32 cellular contexts compared by ENCODE assay signal in genomic region chr2:69047625-69048145, GRCh38. TPM values are rescaled to one million over a fixed set of nuclear protein-coding genes. Genes with fewer than 3 reads are reported as not detected.
"Had no signal": no experiment of that assay in that cellular context is flagged by ENCODE, and none has a peak within 500 bp of the region (broad histone marks: within the 10 kb centered on the region; RNA-seq: fewer than 3 reads in every experiment).

No MANE protein-coding gene starts in this region.

- H3K4me1 ChIP-seq: Peyer's patch had no signal

- H3K27me3 ChIP-seq: cardiac muscle cell, Peyer's patch, SJSA1 had no signal

- DNase-seq: activated CD4-positive, alpha-beta memory T cell treated with anti-CD3 and anti-CD28 coated beads for 36 hours; activated CD4-positive, alpha-beta T cell treated with anti-CD3 and anti-CD28 coated beads, Interleukin-2, amount 10 ng/mL, durations not matched to agents 7 days and 5 days; activated CD8-positive, alpha-beta memory T cell treated with anti-CD3 and anti-CD28 coated beads for 24 hours; activated CD8-positive, alpha-beta memory T cell treated with anti-CD3 and anti-CD28 coated beads, Interleukin-2, amount 10 ng/mL, durations not matched to agents 7 days and 5 days; activated CD8-positive, alpha-beta memory T cell treated with anti-CD3 and anti-CD28 coated beads, Interleukin-2, amount 50 U/mL, for 48 hours; activated effector memory CD4-positive, alpha-beta T cell treated with Interleukin-2 at 50 U/mL for 16 hours; activated naive CD4-positive, alpha-beta T cell treated with anti-CD3 and anti-CD28 coated beads, Interleukin-2, amount 10 ng/mL, durations not matched to agents 7 days and 5 days; activated naive CD8-positive, alpha-beta T cell treated with anti-CD3 and anti-CD28 coated beads for 36 hours; activated T-cell treated with anti-CD3 and anti-CD28 coated beads, Interleukin-2, amount 50 U/mL, for 48 hours; amniotic stem cell; aorta; Karpas-422; NCI-H1048; NCI-H1105 treated with DMSO at 0.1 percent for 48 hours; NCI-H1436; NCI-H1694; NCI-H1930; NCI-H2081 treated with DMSO at 0.1 percent for 48 hours; NCI-H226; NCI-H446 treated with DMSO at 0.1 percent for 48 hours; NCI-H524; NCI-H69; NCI-H82; Peyer's patch; RPMI8226; SHP77 treated with DMSO at 0.1 percent for 48 hours; SK-N-SH had no signal

- ATAC-seq: activated CD8-positive, alpha-beta memory T cell treated with anti-CD3 and anti-CD28 coated beads, Interleukin-2, amount 10 ng/mL, durations not matched to agents 7 days and 5 days had no signal

- H3K36me3 Mint-ChIP-seq: activated CD4-positive, alpha-beta memory T cell treated with anti-CD3 and anti-CD28 coated beads for 36 hours; activated CD8-positive, alpha-beta memory T cell treated with anti-CD3 and anti-CD28 coated beads, Interleukin-2, amount 10 ng/mL, durations not matched to agents 7 days and 5 days; activated naive CD4-positive, alpha-beta T cell treated with anti-CD3 and anti-CD28 coated beads, Interleukin-2, amount 10 ng/mL, durations not matched to agents 7 days and 5 days; activated naive CD8-positive, alpha-beta T cell treated with anti-CD3 and anti-CD28 coated beads for 36 hours had no signal

- H3K4me3 Mint-ChIP-seq: activated CD4-positive, alpha-beta memory T cell treated with anti-CD3 and anti-CD28 coated beads for 36 hours; activated CD4-positive, alpha-beta T cell treated with anti-CD3 and anti-CD28 coated beads, Interleukin-2, amount 10 ng/mL, durations not matched to agents 7 days and 5 days; activated CD8-positive, alpha-beta memory T cell treated with anti-CD3 and anti-CD28 coated beads, Interleukin-2, amount 10 ng/mL, durations not matched to agents 7 days and 5 days; activated naive CD4-positive, alpha-beta T cell treated with anti-CD3 and anti-CD28 coated beads, Interleukin-2, amount 10 ng/mL, durations not matched to agents 7 days and 5 days; activated naive CD8-positive, alpha-beta T cell treated with anti-CD3 and anti-CD28 coated beads for 36 hours; central memory CD8-positive, alpha-beta T cell; T-helper 1 cell treated with Interleukin-12 subunit alpha and Interleukin-12 subunit beta and Interleukin-4 antibody, amounts not matched to agents 30 μg/mL and 1 μg/mL, for 36 hours; T-helper 2 cell treated with Interferon-gamma antibody and Interleukin-4, amounts not matched to agents 5 μg/mL and 100 μg/mL, for 36 hours had no signal

- H3K36me3 ChIP-seq: Peyer's patch had no signal

- H3K27ac Mint-ChIP-seq: activated CD4-positive, alpha-beta memory T cell treated with anti-CD3 and anti-CD28 coated beads for 36 hours; activated CD4-positive, alpha-beta T cell treated with anti-CD3 and anti-CD28 coated beads, Interleukin-2, amount 10 ng/mL, durations not matched to agents 7 days and 5 days; activated CD8-positive, alpha-beta memory T cell treated with anti-CD3 and anti-CD28 coated beads, Interleukin-2, amount 10 ng/mL, durations not matched to agents 7 days and 5 days; activated naive CD4-positive, alpha-beta T cell treated with anti-CD3 and anti-CD28 coated beads, Interleukin-2, amount 10 ng/mL, durations not matched to agents 7 days and 5 days; activated naive CD8-positive, alpha-beta T cell treated with anti-CD3 and anti-CD28 coated beads for 36 hours; T-helper 1 cell treated with Interleukin-12 subunit alpha and Interleukin-12 subunit beta and Interleukin-4 antibody, amounts not matched to agents 30 μg/mL and 1 μg/mL, for 36 hours; T-helper 2 cell treated with Interferon-gamma antibody and Interleukin-4, amounts not matched to agents 5 μg/mL and 100 μg/mL, for 36 hours had no signal

- H3K9me3 ChIP-seq: Peyer's patch, SJSA1, SK-N-SH had no signal

- H3K27ac ChIP-seq: cardiac muscle cell, Peyer's patch, SJSA1 had no signal

- H3K4me1 Mint-ChIP-seq: activated CD4-positive, alpha-beta T cell treated with anti-CD3 and anti-CD28 coated beads, Interleukin-2, amount 10 ng/mL, durations not matched to agents 7 days and 5 days; activated CD8-positive, alpha-beta memory T cell treated with anti-CD3 and anti-CD28 coated beads, Interleukin-2, amount 10 ng/mL, durations not matched to agents 7 days and 5 days; activated naive CD4-positive, alpha-beta T cell treated with anti-CD3 and anti-CD28 coated beads, Interleukin-2, amount 10 ng/mL, durations not matched to agents 7 days and 5 days; activated naive CD8-positive, alpha-beta T cell treated with anti-CD3 and anti-CD28 coated beads for 36 hours; central memory CD8-positive, alpha-beta T cell had no signal

- H3K9me3 Mint-ChIP-seq: activated CD4-positive, alpha-beta memory T cell treated with anti-CD3 and anti-CD28 coated beads for 36 hours; activated CD4-positive, alpha-beta T cell treated with anti-CD3 and anti-CD28 coated beads, Interleukin-2, amount 10 ng/mL, durations not matched to agents 7 days and 5 days; activated naive CD4-positive, alpha-beta T cell treated with anti-CD3 and anti-CD28 coated beads, Interleukin-2, amount 10 ng/mL, durations not matched to agents 7 days and 5 days; activated naive CD8-positive, alpha-beta T cell treated with anti-CD3 and anti-CD28 coated beads for 36 hours; central memory CD8-positive, alpha-beta T cell; T-helper 1 cell treated with Interleukin-12 subunit alpha and Interleukin-12 subunit beta and Interleukin-4 antibody, amounts not matched to agents 30 μg/mL and 1 μg/mL, for 36 hours; T-helper 2 cell treated with Interferon-gamma antibody and Interleukin-4, amounts not matched to agents 5 μg/mL and 100 μg/mL, for 36 hours had no signal

- H3K4me3 ChIP-seq: cardiac muscle cell, Peyer's patch, SJSA1 had no signal

RNA-seq across cellular contexts. Expression of gene ANTXR1, which starts 34.7 kb away (rescaled TPM):
- total RNA-seq: activated CD4-positive, alpha-beta memory T cell treated with anti-CD3 and anti-CD28 coated beads for 36 hours had no signal
